15 cellular contexts compared by ENCODE assay signal in the genomic region with DNA sequence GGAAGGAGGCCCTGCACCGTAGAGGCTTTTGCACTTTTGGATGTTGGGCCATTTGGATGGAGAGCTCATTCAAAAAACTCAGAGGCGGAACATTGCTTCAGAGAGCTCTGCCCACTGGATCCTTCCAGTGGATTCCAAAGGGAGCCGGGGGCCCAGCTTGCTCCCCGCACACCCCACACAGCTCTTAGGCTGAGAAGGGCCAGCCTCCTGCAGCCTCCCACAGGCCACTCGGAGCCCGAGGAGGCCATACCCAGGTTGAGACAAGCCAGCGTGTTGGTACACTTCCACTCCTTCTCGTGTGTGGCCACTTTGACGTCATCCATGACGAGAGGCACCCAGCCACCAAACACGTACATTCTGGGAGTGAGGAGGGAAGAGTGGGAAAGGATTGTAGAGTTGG. TPM values are rescaled to one million over a fixed set of nuclear protein-coding genes. Genes with fewer than 3 reads are reported as not detected.
DNase-seq lines count a peak whose midpoint lies in the region; ATAC-seq and TF ChIP-seq lines count a peak whose summit lies in the region.
"Had no signal": no experiment of that assay in that cellular context is flagged by ENCODE, and none has a peak within 500 bp of the region (broad histone marks: within the 10 kb centered on the region; RNA-seq: fewer than 3 reads in every experiment).

No MANE protein-coding gene starts in this region.

- H3K4me1 ChIP-seq in sigmoid colon, result peaks cover 0 to 12% (median 5%) of the 10 kb centered on the region in 4 donors
- H3K4me1 ChIP-seq in HAP-1, result no peaks in the 10 kb centered on the region
- H3K4me1 ChIP-seq: A549, Caco-2 had no signal

- peak overlapping the region; percentile 5 for H3K27ac Mint-ChIP-seq in activated CD8-positive, alpha-beta memory T cell treated with anti-CD3 and anti-CD28 coated beads, Interleukin-2, amount 10 ng/mL, durations not matched to agents 7 days and 5 days
- H3K27ac Mint-ChIP-seq in T-helper 17 cell (peak overlapping the region; percentile 67), natural killer cell (no peak overlapping the region)
- H3K27ac Mint-ChIP-seq: CD4-positive, alpha-beta T cell; GM23338 had no signal

- WGBS in sigmoid colon, 2 donors, result 94 to 95% methylated on average over 11 of the region's 11 CpGs

- no peak overlapping the region for H3K4me3 Mint-ChIP-seq in activated CD8-positive, alpha-beta memory T cell treated with anti-CD3 and anti-CD28 coated beads, Interleukin-2, amount 10 ng/mL, durations not matched to agents 7 days and 5 days
- H3K4me3 Mint-ChIP-seq in T-helper 17 cell (no peak overlapping the region), natural killer cell (no peak overlapping the region)
- H3K4me3 Mint-ChIP-seq: CD4-positive, alpha-beta T cell; GM23338 had no signal

- peaks cover 11 to 67% (median 37%) of the 10 kb centered on the region in 4 donors for H3K36me3 ChIP-seq in sigmoid colon
- peaks cover 89% of the 10 kb centered on the region for H3K36me3 ChIP-seq in HAP-1 (replicated peaks)

- H3K27ac ChIP-seq in sigmoid colon, result peak overlapping the region in 3 of 4 donors; percentile 12 to 56 (median 37)
- H3K27ac ChIP-seq: 22Rv1, A549, C4-2B had no signal

- no peaks in the 10 kb centered on the region for H3K9me3 ChIP-seq in T-helper 17 cell (ENCODE audit: control insufficient read depth, low read length, poor library complexity, severe bottlenecking)
- no peaks in the 10 kb centered on the region for H3K9me3 ChIP-seq in sigmoid colon
- no peaks in the 10 kb centered on the region for H3K9me3 ChIP-seq in HAP-1
- H3K9me3 ChIP-seq: A549, Caco-2 had no signal

- peaks cover 10% of the 10 kb centered on the region for H3K36me3 Mint-ChIP-seq in activated CD8-positive, alpha-beta memory T cell treated with anti-CD3 and anti-CD28 coated beads, Interleukin-2, amount 10 ng/mL, durations not matched to agents 7 days and 5 days
- no peaks in the 10 kb centered on the region for H3K36me3 Mint-ChIP-seq in T-helper 17 cell (ENCODE audit: low read depth)
- no peaks in the 10 kb centered on the region for H3K36me3 Mint-ChIP-seq in natural killer cell

- DNase-seq in activated CD8-positive, alpha-beta memory T cell treated with anti-CD3 and anti-CD28 coated beads, Interleukin-2, amount 10 ng/mL, durations not matched to agents 7 days and 5 days, result no peak
- no peak for DNase-seq in activated CD8-positive, alpha-beta memory T cell treated with anti-CD3 and anti-CD28 coated beads, Interleukin-2, amount 50 U/mL, for 4 hours
- DNase-seq in T-helper 17 cell (no peak), sigmoid colon (no peak), HAP-1 (ENCODE audit: low spot score in 2 of 2) (no peak), natural killer cell (no peak)
- DNase-seq in central memory CD4-positive, alpha-beta T cell, result no peak
- DNase-seq: AML-193; Caco-2; CD4-positive, alpha-beta T cell; IMR-90 had no signal

- CTCF ChIA-PET in activated CD8-positive, alpha-beta memory T cell treated with anti-CD3 and anti-CD28 coated beads, Interleukin-2, amount 10 ng/mL, durations not matched to agents 7 days and 5 days (lab: Charles Lee), result no interaction called here

- intact Hi-C loops in sigmoid colon (cut with DNase I) (no loop called here), natural killer cell (cut with micrococcal nuclease) (no loop called here)

- in situ Hi-C loops in HAP-1 (cut with MboI; ENCODE audit: low sequenced_read_pairs), result no loop called here

- H3K27me3 Mint-ChIP-seq in activated CD8-positive, alpha-beta memory T cell treated with anti-CD3 and anti-CD28 coated beads, Interleukin-2, amount 10 ng/mL, durations not matched to agents 7 days and 5 days, result no peaks in the 10 kb centered on the region
- H3K27me3 Mint-ChIP-seq in T-helper 17 cell (no peaks in the 10 kb centered on the region), natural killer cell (ENCODE audit: low read depth in 2 of 2) (no peaks in the 10 kb centered on the region)
- H3K27me3 Mint-ChIP-seq: CD4-positive, alpha-beta T cell had no signal

- TF ChIP-seq EP300 in sigmoid colon (IDR thresholded peaks at IDR 0.05), result no peak

- TF ChIP-seq POLR2A in sigmoid colon (IDR thresholded peaks at IDR 0.05), result no peak

- TF ChIP-seq CTCF in sigmoid colon (IDR thresholded peaks at IDR 0.05) (no peak), natural killer cell (IDR thresholded peaks at IDR 0.05) (no peak)

- H3K4me3 ChIP-seq in sigmoid colon (no peak overlapping the region), HAP-1 (no peak overlapping the region)
- H3K4me3 ChIP-seq: A549, GM23338 had no signal

- ATAC-seq in activated CD8-positive, alpha-beta memory T cell treated with anti-CD3 and anti-CD28 coated beads, Interleukin-2, amount 10 ng/mL, durations not matched to agents 7 days and 5 days, result no peak
- ATAC-seq in T-helper 17 cell (no peak), natural killer cell (no peak)
- ATAC-seq: A549, GM23338 had no signal

- no peaks in the 10 kb centered on the region for H3K27me3 ChIP-seq in sigmoid colon
- no peaks in the 10 kb centered on the region for H3K27me3 ChIP-seq in HAP-1 (ENCODE audit: low read depth)

- H3K4me1 Mint-ChIP-seq in activated CD8-positive, alpha-beta memory T cell treated with anti-CD3 and anti-CD28 coated beads, Interleukin-2, amount 10 ng/mL, durations not matched to agents 7 days and 5 days, result peaks cover 12% of the 10 kb centered on the region
- no peaks in the 10 kb centered on the region for H3K4me1 Mint-ChIP-seq in T-helper 17 cell
- peaks cover 5 to 11% of the 10 kb centered on the region in 2 donors for H3K4me1 Mint-ChIP-seq in natural killer cell

- H3K9me3 Mint-ChIP-seq in activated CD8-positive, alpha-beta memory T cell treated with anti-CD3 and anti-CD28 coated beads, Interleukin-2, amount 10 ng/mL, durations not matched to agents 7 days and 5 days (ENCODE audit: low read depth), result no peaks in the 10 kb centered on the region
- no peaks in the 10 kb centered on the region for H3K9me3 Mint-ChIP-seq in natural killer cell
- H3K9me3 Mint-ChIP-seq: CD4-positive, alpha-beta T cell; GM23338 had no signal

RNA-seq across cellular contexts. Expression of gene HCFC1, which starts 10.3 kb away (rescaled TPM):
- total RNA-seq in activated CD8-positive, alpha-beta memory T cell treated with anti-CD3 and anti-CD28 coated beads, Interleukin-2, amount 10 ng/mL, durations not matched to agents 7 days and 5 days, result 100 to 1,000 TPM; 136 to 138 TPM
- total RNA-seq in T-helper 17 cell (10 to 100 TPM; 65.7 to 65.8 TPM), sigmoid colon (10 to 100 TPM; 23.5 to 57.3 (median 30.2) TPM), natural killer cell (10 to 100 TPM; 65.2 to 76.7 (median 67.5) TPM)
- polyA plus RNA-seq in sigmoid colon, result 10 to 100 TPM in 1 of 3 donors, 1 to 10 TPM in 2; 7.4 to 34.4 (median 8.4) TPM

RNA-seq across cellular contexts. Expression of gene TMEM187, which starts 11.3 kb away (rescaled TPM):
- total RNA-seq in activated CD8-positive, alpha-beta memory T cell treated with anti-CD3 and anti-CD28 coated beads, Interleukin-2, amount 10 ng/mL, durations not matched to agents 7 days and 5 days, result 10 to 100 TPM in 1 of 2 experiments, 1 to 10 TPM in 1; 8.6 to 10.7 TPM
- 1 to 10 TPM; 2.4 to 3.0 TPM for total RNA-seq in T-helper 17 cell
- 1 to 10 TPM; 3.5 to 8.6 (median 4.4) TPM for total RNA-seq in sigmoid colon
- 1 to 10 TPM; 3.6 to 9.3 (median 3.7) TPM for polyA plus RNA-seq in sigmoid colon
- 1 to 10 TPM; 1.2 to 4.3 (median 1.4) TPM for total RNA-seq in natural killer cell

RNA-seq across cellular contexts. Expression of gene RENBP, which starts 16.8 kb away (rescaled TPM):
- total RNA-seq in activated CD8-positive, alpha-beta memory T cell treated with anti-CD3 and anti-CD28 coated beads, Interleukin-2, amount 10 ng/mL, durations not matched to agents 7 days and 5 days, result 1 to 10 TPM; 6.8 to 7.5 TPM
- total RNA-seq in T-helper 17 cell (10 to 100 TPM in 1 of 2 donors, 1 to 10 TPM in 1; 8.8 to 11.5 TPM), sigmoid colon (10 to 100 TPM in 3 of 4 donors, 1 to 10 TPM in 1; 9.8 to 16.8 (median 13.1) TPM), natural killer cell (10 to 100 TPM; 14.3 to 17.1 (median 15.2) TPM)
- 10 to 100 TPM; 10.2 to 15.1 (median 15.0) TPM for polyA plus RNA-seq in sigmoid colon
- polyA plus RNA-seq: A549 had no signal

RNA-seq across cellular contexts. Expression of gene NAA10, which starts 26.5 kb away (rescaled TPM):
- total RNA-seq in activated CD8-positive, alpha-beta memory T cell treated with anti-CD3 and anti-CD28 coated beads, Interleukin-2, amount 10 ng/mL, durations not matched to agents 7 days and 5 days, result 100 to 1,000 TPM in 1 of 2 experiments, 10 to 100 TPM in 1; 92.8 to 115 TPM
- total RNA-seq in T-helper 17 cell, result 10 to 100 TPM; 42.8 to 48.5 TPM
- 100 to 1,000 TPM in 1 of 4 donors, 10 to 100 TPM in 3; 57.4 to 113 (median 79.2) TPM for total RNA-seq in sigmoid colon
- 100 to 1,000 TPM in 1 of 3 donors, 10 to 100 TPM in 2; 78.6 to 128 (median 84.7) TPM for polyA plus RNA-seq in sigmoid colon
- total RNA-seq in natural killer cell, result 10 to 100 TPM; 63.4 to 82.3 (median 73.1) TPM

RNA-seq across cellular contexts. Expression of gene ARHGAP4, which starts 35.2 kb away (rescaled TPM):
- total RNA-seq in activated CD8-positive, alpha-beta memory T cell treated with anti-CD3 and anti-CD28 coated beads, Interleukin-2, amount 10 ng/mL, durations not matched to agents 7 days and 5 days, result 100 to 1,000 TPM; 188 to 300 TPM
- total RNA-seq in T-helper 17 cell (100 to 1,000 TPM; 374 to 404 TPM), sigmoid colon (10 to 100 TPM; 12.4 to 27.4 (median 16.3) TPM), natural killer cell (100 to 1,000 TPM; 352 to 398 (median 384) TPM)
- 100 to 1,000 TPM in 1 of 3 donors, 10 to 100 TPM in 1, 1 to 10 TPM in 1; 8.4 to 122 (median 17.3) TPM for polyA plus RNA-seq in sigmoid colon

Comparison
In these comparisons a context has a peak if more than half of its experiments do, and no peak if none do; other contexts are left out.
1. H3K27ac Mint-ChIP-seq: peak in activated CD8-positive, alpha-beta memory T cell treated with anti-CD3 and anti-CD28 coated beads, Interleukin-2, amount 10 ng/mL, durations not matched to agents 7 days and 5 days (single experiment) and T-helper 17 cell (single experiment); none in natural killer cell (0 of 2).